In the genomic region with DNA sequence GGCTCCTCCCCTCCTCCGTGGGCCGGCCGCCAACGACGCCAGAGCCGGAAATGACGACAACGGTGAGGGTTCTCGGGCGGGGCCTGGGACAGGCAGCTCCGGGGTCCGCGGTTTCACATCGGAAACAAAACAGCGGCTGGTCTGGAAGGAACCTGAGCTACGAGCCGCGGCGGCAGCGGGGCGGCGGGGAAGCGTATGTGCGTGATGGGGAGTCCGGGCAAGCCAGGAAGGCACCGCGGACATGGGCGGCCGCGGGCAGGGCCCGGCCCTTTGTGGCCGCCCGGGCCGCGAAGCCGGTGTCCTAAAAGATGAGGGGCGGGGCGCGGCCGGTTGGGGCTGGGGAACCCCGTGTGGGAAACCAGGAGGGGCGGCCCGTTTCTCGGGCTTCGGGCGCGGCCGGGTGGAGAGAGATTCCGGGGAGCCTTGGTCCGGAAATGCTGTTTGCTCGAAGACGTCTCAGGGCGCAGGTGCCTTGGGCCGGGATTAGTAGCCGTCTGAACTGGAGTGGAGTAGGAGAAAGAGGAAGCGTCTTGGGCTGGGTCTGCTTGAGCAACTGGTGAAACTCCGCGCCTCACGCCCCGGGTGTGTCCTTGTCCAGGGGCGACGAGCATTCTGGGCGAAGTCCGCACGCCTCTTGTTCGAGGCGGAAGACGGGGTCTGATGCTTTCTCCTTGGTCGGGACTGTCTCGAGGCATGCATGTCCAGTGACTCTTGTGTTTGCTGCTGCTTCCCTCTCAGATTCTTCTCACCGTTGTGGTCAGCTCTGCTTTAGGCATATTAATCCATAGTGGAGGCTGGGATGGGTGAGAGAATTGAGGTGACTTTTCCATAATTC, we compare ENCODE assay signal across 1 cellular context.
TF ChIP-seq lines count a peak whose summit lies in the region.

A gene (plus strand): TSS at position 121 of the 835 bp plus-strand sequence. CDS start 11,513 bp downstream, outside the sequence.

TF ChIP-seq in WTC11, 78 proteins besides CTCF, POLR2A, EP300 and RAD21 (continued from another document and continues in another):
- TF ChIP-seq CREB1 (CRISPR knock-in tag; IDR thresholded peaks at IDR 0.05) (no peak; the same call in 1 of the 2 replicates), ZBTB21 (CRISPR knock-in tag; IDR thresholded peaks at IDR 0.05; ENCODE audit: borderline replicate concordance) (peak; percentile 63; the same call in 1 of the 2 replicates), MYBL2 (CRISPR knock-in tag; IDR thresholded peaks at IDR 0.05) (peak; percentile 44; the same call in 1 of the 2 replicates), RORB (CRISPR knock-in tag; IDR thresholded peaks at IDR 0.05) (no peak), NFE2L1 (CRISPR knock-in tag; IDR thresholded peaks at IDR 0.05) (no peak), ZNF263 (CRISPR knock-in tag; IDR thresholded peaks at IDR 0.05; ENCODE audit: low read depth) (no peak), RELA (CRISPR knock-in tag; IDR thresholded peaks at IDR 0.05; ENCODE audit: borderline replicate concordance) (0 out of 2 replicates have a peak, but pooled peaks have one; percentile 20), MXD4 (CRISPR knock-in tag; IDR thresholded peaks at IDR 0.05; ENCODE audit: borderline replicate concordance) (no peak), GRHL2 (CRISPR knock-in tag; IDR thresholded peaks at IDR 0.05; ENCODE audit: insufficient replicate concordance, severe bottlenecking) (no peak), CBFB (CRISPR knock-in tag; IDR thresholded peaks at IDR 0.05; ENCODE audit: low read depth) (no peak), ZNF138 (CRISPR knock-in tag; conservative IDR thresholded peaks at IDR 0.05) (0 out of 2 replicates have a peak, but pooled peaks have one; percentile 54), NFYB (CRISPR knock-in tag; conservative IDR thresholded peaks at IDR 0.05; ENCODE audit: low read depth) (no peak), ESRRA (CRISPR knock-in tag; IDR thresholded peaks at IDR 0.05; ENCODE audit: borderline replicate concordance) (no peak), TEAD4 (CRISPR knock-in tag; IDR thresholded peaks at IDR 0.05) (no peak), ZNF423 (CRISPR knock-in tag; IDR thresholded peaks at IDR 0.05) (no peak)
- TF ChIP-seq, protein P1, sequence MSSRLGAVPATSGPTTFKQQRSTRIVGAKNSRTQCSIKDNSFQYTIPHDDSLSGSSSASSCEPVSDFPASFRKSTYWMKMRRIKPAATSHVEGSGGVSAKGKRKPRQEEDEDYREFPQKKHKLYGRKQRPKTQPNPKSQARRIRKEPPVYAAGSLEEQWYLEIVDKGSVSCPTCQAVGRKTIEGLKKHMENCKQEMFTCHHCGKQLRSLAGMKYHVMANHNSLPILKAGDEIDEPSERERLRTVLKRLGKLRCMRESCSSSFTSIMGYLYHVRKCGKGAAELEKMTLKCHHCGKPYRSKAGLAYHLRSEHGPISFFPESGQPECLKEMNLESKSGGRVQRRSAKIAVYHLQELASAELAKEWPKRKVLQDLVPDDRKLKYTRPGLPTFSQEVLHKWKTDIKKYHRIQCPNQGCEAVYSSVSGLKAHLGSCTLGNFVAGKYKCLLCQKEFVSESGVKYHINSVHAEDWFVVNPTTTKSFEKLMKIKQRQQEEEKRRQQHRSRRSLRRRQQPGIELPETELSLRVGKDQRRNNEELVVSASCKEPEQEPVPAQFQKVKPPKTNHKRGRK (CRISPR knock-in tag; IDR thresholded peaks at IDR 0.05; ENCODE audit: borderline replicate concordance) = no peak
- TF ChIP-seq, protein P2, sequence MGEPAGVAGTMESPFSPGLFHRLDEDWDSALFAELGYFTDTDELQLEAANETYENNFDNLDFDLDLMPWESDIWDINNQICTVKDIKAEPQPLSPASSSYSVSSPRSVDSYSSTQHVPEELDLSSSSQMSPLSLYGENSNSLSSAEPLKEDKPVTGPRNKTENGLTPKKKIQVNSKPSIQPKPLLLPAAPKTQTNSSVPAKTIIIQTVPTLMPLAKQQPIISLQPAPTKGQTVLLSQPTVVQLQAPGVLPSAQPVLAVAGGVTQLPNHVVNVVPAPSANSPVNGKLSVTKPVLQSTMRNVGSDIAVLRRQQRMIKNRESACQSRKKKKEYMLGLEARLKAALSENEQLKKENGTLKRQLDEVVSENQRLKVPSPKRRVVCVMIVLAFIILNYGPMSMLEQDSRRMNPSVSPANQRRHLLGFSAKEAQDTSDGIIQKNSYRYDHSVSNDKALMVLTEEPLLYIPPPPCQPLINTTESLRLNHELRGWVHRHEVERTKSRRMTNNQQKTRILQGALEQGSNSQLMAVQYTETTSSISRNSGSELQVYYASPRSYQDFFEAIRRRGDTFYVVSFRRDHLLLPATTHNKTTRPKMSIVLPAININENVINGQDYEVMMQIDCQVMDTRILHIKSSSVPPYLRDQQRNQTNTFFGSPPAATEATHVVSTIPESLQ (CRISPR knock-in tag; IDR thresholded peaks at IDR 0.05) = no peak
- TF ChIP-seq, protein P3, sequence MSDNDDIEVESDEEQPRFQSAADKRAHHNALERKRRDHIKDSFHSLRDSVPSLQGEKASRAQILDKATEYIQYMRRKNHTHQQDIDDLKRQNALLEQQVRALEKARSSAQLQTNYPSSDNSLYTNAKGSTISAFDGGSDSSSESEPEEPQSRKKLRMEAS (CRISPR knock-in tag; IDR thresholded peaks at IDR 0.05) = no peak; the same call in 1 of the 2 replicates
- TF ChIP-seq, protein P4, sequence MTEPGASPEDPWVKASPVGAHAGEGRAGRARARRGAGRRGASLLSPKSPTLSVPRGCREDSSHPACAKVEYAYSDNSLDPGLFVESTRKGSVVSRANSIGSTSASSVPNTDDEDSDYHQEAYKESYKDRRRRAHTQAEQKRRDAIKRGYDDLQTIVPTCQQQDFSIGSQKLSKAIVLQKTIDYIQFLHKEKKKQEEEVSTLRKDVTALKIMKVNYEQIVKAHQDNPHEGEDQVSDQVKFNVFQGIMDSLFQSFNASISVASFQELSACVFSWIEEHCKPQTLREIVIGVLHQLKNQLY (CRISPR knock-in tag; IDR thresholded peaks at IDR 0.05) = no peak
- TF ChIP-seq, protein P5, sequence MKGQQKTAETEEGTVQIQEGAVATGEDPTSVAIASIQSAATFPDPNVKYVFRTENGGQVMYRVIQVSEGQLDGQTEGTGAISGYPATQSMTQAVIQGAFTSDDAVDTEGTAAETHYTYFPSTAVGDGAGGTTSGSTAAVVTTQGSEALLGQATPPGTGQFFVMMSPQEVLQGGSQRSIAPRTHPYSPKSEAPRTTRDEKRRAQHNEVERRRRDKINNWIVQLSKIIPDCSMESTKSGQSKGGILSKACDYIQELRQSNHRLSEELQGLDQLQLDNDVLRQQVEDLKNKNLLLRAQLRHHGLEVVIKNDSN (CRISPR knock-in tag; IDR thresholded peaks at IDR 0.05) = no peak
- TF ChIP-seq, protein P6, sequence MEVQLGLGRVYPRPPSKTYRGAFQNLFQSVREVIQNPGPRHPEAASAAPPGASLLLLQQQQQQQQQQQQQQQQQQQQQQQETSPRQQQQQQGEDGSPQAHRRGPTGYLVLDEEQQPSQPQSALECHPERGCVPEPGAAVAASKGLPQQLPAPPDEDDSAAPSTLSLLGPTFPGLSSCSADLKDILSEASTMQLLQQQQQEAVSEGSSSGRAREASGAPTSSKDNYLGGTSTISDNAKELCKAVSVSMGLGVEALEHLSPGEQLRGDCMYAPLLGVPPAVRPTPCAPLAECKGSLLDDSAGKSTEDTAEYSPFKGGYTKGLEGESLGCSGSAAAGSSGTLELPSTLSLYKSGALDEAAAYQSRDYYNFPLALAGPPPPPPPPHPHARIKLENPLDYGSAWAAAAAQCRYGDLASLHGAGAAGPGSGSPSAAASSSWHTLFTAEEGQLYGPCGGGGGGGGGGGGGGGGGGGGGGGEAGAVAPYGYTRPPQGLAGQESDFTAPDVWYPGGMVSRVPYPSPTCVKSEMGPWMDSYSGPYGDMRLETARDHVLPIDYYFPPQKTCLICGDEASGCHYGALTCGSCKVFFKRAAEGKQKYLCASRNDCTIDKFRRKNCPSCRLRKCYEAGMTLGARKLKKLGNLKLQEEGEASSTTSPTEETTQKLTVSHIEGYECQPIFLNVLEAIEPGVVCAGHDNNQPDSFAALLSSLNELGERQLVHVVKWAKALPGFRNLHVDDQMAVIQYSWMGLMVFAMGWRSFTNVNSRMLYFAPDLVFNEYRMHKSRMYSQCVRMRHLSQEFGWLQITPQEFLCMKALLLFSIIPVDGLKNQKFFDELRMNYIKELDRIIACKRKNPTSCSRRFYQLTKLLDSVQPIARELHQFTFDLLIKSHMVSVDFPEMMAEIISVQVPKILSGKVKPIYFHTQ (CRISPR knock-in tag; IDR thresholded peaks at IDR 0.05) = no peak
- TF ChIP-seq, protein P7, sequence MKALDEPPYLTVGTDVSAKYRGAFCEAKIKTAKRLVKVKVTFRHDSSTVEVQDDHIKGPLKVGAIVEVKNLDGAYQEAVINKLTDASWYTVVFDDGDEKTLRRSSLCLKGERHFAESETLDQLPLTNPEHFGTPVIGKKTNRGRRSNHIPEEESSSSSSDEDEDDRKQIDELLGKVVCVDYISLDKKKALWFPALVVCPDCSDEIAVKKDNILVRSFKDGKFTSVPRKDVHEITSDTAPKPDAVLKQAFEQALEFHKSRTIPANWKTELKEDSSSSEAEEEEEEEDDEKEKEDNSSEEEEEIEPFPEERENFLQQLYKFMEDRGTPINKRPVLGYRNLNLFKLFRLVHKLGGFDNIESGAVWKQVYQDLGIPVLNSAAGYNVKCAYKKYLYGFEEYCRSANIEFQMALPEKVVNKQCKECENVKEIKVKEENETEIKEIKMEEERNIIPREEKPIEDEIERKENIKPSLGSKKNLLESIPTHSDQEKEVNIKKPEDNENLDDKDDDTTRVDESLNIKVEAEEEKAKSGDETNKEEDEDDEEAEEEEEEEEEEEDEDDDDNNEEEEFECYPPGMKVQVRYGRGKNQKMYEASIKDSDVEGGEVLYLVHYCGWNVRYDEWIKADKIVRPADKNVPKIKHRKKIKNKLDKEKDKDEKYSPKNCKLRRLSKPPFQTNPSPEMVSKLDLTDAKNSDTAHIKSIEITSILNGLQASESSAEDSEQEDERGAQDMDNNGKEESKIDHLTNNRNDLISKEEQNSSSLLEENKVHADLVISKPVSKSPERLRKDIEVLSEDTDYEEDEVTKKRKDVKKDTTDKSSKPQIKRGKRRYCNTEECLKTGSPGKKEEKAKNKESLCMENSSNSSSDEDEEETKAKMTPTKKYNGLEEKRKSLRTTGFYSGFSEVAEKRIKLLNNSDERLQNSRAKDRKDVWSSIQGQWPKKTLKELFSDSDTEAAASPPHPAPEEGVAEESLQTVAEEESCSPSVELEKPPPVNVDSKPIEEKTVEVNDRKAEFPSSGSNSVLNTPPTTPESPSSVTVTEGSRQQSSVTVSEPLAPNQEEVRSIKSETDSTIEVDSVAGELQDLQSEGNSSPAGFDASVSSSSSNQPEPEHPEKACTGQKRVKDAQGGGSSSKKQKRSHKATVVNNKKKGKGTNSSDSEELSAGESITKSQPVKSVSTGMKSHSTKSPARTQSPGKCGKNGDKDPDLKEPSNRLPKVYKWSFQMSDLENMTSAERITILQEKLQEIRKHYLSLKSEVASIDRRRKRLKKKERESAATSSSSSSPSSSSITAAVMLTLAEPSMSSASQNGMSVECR (CRISPR knock-in tag; IDR thresholded peaks at IDR 0.05; ENCODE audit: borderline replicate concordance) = peak; percentile 10; the same call in 1 of the 2 replicates
- TF ChIP-seq, protein P8, sequence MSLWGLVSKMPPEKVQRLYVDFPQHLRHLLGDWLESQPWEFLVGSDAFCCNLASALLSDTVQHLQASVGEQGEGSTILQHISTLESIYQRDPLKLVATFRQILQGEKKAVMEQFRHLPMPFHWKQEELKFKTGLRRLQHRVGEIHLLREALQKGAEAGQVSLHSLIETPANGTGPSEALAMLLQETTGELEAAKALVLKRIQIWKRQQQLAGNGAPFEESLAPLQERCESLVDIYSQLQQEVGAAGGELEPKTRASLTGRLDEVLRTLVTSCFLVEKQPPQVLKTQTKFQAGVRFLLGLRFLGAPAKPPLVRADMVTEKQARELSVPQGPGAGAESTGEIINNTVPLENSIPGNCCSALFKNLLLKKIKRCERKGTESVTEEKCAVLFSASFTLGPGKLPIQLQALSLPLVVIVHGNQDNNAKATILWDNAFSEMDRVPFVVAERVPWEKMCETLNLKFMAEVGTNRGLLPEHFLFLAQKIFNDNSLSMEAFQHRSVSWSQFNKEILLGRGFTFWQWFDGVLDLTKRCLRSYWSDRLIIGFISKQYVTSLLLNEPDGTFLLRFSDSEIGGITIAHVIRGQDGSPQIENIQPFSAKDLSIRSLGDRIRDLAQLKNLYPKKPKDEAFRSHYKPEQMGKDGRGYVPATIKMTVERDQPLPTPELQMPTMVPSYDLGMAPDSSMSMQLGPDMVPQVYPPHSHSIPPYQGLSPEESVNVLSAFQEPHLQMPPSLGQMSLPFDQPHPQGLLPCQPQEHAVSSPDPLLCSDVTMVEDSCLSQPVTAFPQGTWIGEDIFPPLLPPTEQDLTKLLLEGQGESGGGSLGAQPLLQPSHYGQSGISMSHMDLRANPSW (CRISPR knock-in tag; conservative IDR thresholded peaks at IDR 0.05; ENCODE audit: low read depth) = no peak
- TF ChIP-seq, protein P9, sequence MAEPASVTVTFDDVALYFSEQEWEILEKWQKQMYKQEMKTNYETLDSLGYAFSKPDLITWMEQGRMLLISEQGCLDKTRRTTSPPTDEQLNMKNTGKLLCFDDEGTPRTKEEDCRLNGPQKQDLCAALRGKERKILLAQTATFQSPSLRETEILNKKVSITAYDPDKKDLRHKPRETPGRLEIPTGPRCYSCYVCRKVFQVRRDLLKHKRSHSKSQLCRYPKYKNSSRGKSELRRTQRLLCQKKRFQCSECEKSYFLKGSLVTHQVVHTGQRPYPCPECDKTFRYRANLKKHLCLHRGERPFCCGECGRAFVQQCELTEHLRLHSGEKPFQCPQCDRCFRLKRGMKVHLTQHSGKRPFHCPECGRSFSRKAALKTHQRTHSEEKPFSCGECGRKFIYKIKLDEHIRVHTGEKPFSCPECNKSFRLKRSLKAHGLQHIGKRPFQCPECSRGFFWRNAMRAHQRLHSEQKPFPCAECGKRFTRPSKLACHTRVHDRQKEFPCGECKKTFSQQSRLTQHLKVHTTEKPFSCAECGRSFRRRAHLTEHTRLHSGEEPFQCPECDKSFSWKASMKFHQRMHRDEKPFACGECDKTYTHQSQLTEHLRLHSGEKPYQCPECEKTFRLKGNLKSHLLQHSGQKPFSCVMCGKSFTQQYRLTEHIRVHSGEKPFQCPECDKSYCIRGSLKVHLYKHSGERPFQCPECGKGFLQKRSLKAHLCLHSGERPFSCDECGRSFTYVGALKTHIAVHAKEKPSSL (CRISPR knock-in tag; conservative IDR thresholded peaks at IDR 0.05) = no peak
- TF ChIP-seq, protein P10, sequence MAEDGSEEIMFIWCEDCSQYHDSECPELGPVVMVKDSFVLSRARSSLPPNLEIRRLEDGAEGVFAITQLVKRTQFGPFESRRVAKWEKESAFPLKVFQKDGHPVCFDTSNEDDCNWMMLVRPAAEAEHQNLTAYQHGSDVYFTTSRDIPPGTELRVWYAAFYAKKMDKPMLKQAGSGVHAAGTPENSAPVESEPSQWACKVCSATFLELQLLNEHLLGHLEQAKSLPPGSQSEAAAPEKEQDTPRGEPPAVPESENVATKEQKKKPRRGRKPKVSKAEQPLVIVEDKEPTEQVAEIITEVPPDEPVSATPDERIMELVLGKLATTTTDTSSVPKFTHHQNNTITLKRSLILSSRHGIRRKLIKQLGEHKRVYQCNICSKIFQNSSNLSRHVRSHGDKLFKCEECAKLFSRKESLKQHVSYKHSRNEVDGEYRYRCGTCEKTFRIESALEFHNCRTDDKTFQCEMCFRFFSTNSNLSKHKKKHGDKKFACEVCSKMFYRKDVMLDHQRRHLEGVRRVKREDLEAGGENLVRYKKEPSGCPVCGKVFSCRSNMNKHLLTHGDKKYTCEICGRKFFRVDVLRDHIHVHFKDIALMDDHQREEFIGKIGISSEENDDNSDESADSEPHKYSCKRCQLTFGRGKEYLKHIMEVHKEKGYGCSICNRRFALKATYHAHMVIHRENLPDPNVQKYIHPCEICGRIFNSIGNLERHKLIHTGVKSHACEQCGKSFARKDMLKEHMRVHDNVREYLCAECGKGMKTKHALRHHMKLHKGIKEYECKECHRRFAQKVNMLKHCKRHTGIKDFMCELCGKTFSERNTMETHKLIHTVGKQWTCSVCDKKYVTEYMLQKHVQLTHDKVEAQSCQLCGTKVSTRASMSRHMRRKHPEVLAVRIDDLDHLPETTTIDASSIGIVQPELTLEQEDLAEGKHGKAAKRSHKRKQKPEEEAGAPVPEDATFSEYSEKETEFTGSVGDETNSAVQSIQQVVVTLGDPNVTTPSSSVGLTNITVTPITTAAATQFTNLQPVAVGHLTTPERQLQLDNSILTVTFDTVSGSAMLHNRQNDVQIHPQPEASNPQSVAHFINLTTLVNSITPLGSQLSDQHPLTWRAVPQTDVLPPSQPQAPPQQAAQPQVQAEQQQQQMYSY (CRISPR knock-in tag; IDR thresholded peaks at IDR 0.05) = no peak
